Comparison of ENCODE assay signal across 16 cellular contexts in the genomic region with DNA sequence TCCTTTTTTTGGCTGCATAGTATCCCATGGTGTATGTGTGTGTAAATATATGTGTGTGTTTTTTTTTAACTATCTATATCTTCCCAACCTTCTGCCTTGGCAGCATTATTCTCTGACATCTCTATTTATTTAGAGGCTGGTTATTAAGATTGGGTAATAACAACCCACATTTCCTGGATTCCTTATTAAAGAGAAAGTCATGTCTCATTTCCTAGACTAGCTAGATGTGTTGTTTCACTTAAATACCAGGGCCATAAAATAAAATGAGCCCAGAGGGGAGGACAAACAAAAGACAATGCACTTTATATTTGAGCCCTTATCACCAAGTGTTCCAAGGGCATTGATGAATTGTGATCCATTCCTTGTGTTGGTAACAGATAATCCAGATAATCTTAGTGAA.
"Had no signal": no experiment of that assay in that cellular context is flagged by ENCODE, and none has a peak within 500 bp of the region (broad histone marks: within the 10 kb centered on the region; RNA-seq: fewer than 3 reads in every experiment).

No MANE protein-coding gene starts in this region.

- ATAC-seq: gastroesophageal sphincter; heart right ventricle; stimulated activated memory B cell treated with anti-CD40 and anti-IgM and Interleukin-4, amounts not matched to agents 10 μg/mL and 1 μg/mL and 100 μg/mL, for 72 hours had no signal

- H3K9me3 ChIP-seq: esophagus muscularis mucosa, gastroesophageal sphincter, heart right ventricle, left ventricle myocardium inferior, ovary, tibial artery, vagina had no signal

- H3K27ac Mint-ChIP-seq: activated CD4-positive, alpha-beta memory T cell treated with anti-CD3 and anti-CD28 coated beads, Interleukin-2, amount 10 ng/mL, durations not matched to agents 7 days and 5 days; activated naive CD4-positive, alpha-beta T cell treated with anti-CD3 and anti-CD28 coated beads, Interleukin-2, amount 10 ng/mL, durations not matched to agents 7 days and 5 days; activated T-cell treated with anti-CD3 and anti-CD28 coated beads, Interleukin-2, amount 50 U/mL, for 24 hours; naive B cell; stimulated activated memory B cell treated with anti-CD40 and anti-IgM and Interleukin-4, amounts not matched to agents 10 μg/mL and 1 μg/mL and 100 μg/mL, for 72 hours had no signal

- H3K9me3 Mint-ChIP-seq: activated CD4-positive, alpha-beta memory T cell treated with anti-CD3 and anti-CD28 coated beads, Interleukin-2, amount 10 ng/mL, durations not matched to agents 7 days and 5 days; activated T-cell treated with anti-CD3 and anti-CD28 coated beads, Interleukin-2, amount 50 U/mL, for 24 hours had no signal

- H3K27me3 ChIP-seq: cardiac muscle cell, esophagus muscularis mucosa, gastroesophageal sphincter, heart right ventricle, ovary, tibial artery, vagina had no signal

- H3K36me3 Mint-ChIP-seq: activated naive CD4-positive, alpha-beta T cell treated with anti-CD3 and anti-CD28 coated beads, Interleukin-2, amount 10 ng/mL, durations not matched to agents 7 days and 5 days; naive B cell; stimulated activated memory B cell treated with anti-CD40 and anti-IgM and Interleukin-4, amounts not matched to agents 10 μg/mL and 1 μg/mL and 100 μg/mL, for 72 hours had no signal

- H3K4me3 Mint-ChIP-seq: activated CD4-positive, alpha-beta memory T cell treated with anti-CD3 and anti-CD28 coated beads, Interleukin-2, amount 10 ng/mL, durations not matched to agents 7 days and 5 days; activated naive CD4-positive, alpha-beta T cell treated with anti-CD3 and anti-CD28 coated beads, Interleukin-2, amount 10 ng/mL, durations not matched to agents 7 days and 5 days; activated T-cell treated with anti-CD3 and anti-CD28 coated beads, Interleukin-2, amount 50 U/mL, for 24 hours; naive B cell; stimulated activated memory B cell treated with anti-CD40 and anti-IgM and Interleukin-4, amounts not matched to agents 10 μg/mL and 1 μg/mL and 100 μg/mL, for 72 hours had no signal

- H3K4me3 ChIP-seq: cardiac muscle cell, esophagus muscularis mucosa, gastroesophageal sphincter, heart right ventricle, left ventricle myocardium inferior, ovary, tibial artery, vagina had no signal

- DNase-seq: activated CD4-positive, alpha-beta memory T cell treated with anti-CD3 and anti-CD28 coated beads, Interleukin-2, amount 10 ng/mL, durations not matched to agents 7 days and 5 days; activated CD4-positive, alpha-beta T cell treated with anti-CD3 and anti-CD28 coated beads for 4 hours; activated naive CD4-positive, alpha-beta T cell treated with anti-CD3 and anti-CD28 coated beads, Interleukin-2, amount 10 ng/mL, durations not matched to agents 7 days and 5 days; activated T-cell treated with anti-CD3 and anti-CD28 coated beads, Interleukin-2, amount 50 U/mL, for 24 hours; heart right ventricle; left ventricle myocardium inferior; naive B cell; ovary; stimulated activated CD4-positive, alpha-beta T cell treated with anti-CD3 and anti-CD28 coated beads, Interleukin-2, amount 100 ng/mL, for 48 hours; T-helper 2 cell; tibial artery had no signal

- H3K27me3 Mint-ChIP-seq: activated CD4-positive, alpha-beta memory T cell treated with anti-CD3 and anti-CD28 coated beads, Interleukin-2, amount 10 ng/mL, durations not matched to agents 7 days and 5 days; activated naive CD4-positive, alpha-beta T cell treated with anti-CD3 and anti-CD28 coated beads, Interleukin-2, amount 10 ng/mL, durations not matched to agents 7 days and 5 days; activated T-cell treated with anti-CD3 and anti-CD28 coated beads, Interleukin-2, amount 50 U/mL, for 24 hours; naive B cell had no signal

- H3K36me3 ChIP-seq: cardiac muscle cell, esophagus muscularis mucosa, gastroesophageal sphincter, heart right ventricle, left ventricle myocardium inferior, ovary, tibial artery, vagina had no signal

- H3K4me1 Mint-ChIP-seq: activated CD4-positive, alpha-beta memory T cell treated with anti-CD3 and anti-CD28 coated beads, Interleukin-2, amount 10 ng/mL, durations not matched to agents 7 days and 5 days; activated naive CD4-positive, alpha-beta T cell treated with anti-CD3 and anti-CD28 coated beads, Interleukin-2, amount 10 ng/mL, durations not matched to agents 7 days and 5 days; naive B cell; stimulated activated memory B cell treated with anti-CD40 and anti-IgM and Interleukin-4, amounts not matched to agents 10 μg/mL and 1 μg/mL and 100 μg/mL, for 72 hours had no signal

- H3K4me1 ChIP-seq: esophagus muscularis mucosa, gastroesophageal sphincter, heart right ventricle, left ventricle myocardium inferior, tibial artery had no signal

- H3K27ac ChIP-seq: cardiac muscle cell, esophagus muscularis mucosa, gastroesophageal sphincter, heart right ventricle, left ventricle myocardium inferior, ovary, tibial artery, vagina had no signal
